In the genomic region with DNA sequence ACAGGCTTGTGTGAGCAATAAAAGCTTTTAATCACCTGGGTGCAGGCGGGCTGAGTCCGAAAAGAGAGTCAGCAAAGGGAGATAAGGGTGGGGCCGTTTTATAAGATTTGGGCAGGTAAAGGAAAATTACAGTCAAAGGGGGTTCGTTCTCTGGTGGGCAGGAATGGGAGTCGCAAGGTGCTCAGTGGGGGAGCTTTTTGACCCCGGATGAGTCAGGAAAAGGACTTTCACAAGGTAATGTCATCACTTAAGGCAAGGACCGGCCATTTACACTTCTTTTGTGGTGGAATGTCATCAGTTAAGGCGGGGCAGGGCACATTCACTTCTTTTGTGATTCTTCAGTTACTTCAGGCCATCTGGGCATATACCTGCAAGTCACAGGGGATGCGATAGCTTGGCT, we compare ENCODE assay signal across 8 cellular contexts.
DNase-seq lines count a peak whose midpoint lies in the region; ATAC-seq, FAIRE-seq and TF ChIP-seq lines count a peak whose summit lies in the region.
"Not testable (repeated sequence)": the region's sequence is repeated elsewhere in the genome, so short reads cannot be mapped to it uniquely, and the experiment has no call there.

No MANE protein-coding gene starts in this region.

- H3K56ac ChIP-seq in H1 (replicated peaks; ENCODE audit: insufficient read length, low read depth, low read length): not testable (repeated sequence)

- not testable (repeated sequence) for H2BK15ac ChIP-seq in H1 (ENCODE audit: low read length)

- H3K4me3 ChIP-seq in A549, right lobe of liver, prostate gland: not testable (repeated sequence)
- peak overlapping the region; percentile 18 for H3K4me3 ChIP-seq in OCI-LY1 (ENCODE audit: low read depth, low read length, poor library complexity, severe bottlenecking)
- H3K4me3 ChIP-seq in H1 (ENCODE audit: extremely low read depth in 1 of 4, insufficient read depth in 2 of 4, low read depth in 3 of 4, low read length in 4 of 4): peak overlapping the region in 1 of 4 experiments; percentile 23; a peak in 1 of 8 replicates

- not testable (repeated sequence) for H3K23me2 ChIP-seq in H1 (ENCODE audit: low read depth, low read length)

- H3K9me3 Mint-ChIP-seq in activated CD4-positive, alpha-beta T cell treated with anti-CD3 and anti-CD28 coated beads, Interleukin-2, amount 10 ng/mL, durations not matched to agents 7 days and 5 days; activated naive CD4-positive, alpha-beta T cell treated with anti-CD3 and anti-CD28 coated beads, Interleukin-2, amount 10 ng/mL, durations not matched to agents 7 days and 5 days: not testable (repeated sequence)

- H3K4me1 ChIP-seq in A549: peaks cover 68% of the 10 kb centered on the region
- H3K4me1 ChIP-seq in OCI-LY1 (ENCODE audit: insufficient read depth, low read length, severe bottlenecking): peaks cover 100% of the 10 kb centered on the region
- peaks cover 25 to 47% (median 35%) of the 10 kb centered on the region in 4 experiments for H3K4me1 ChIP-seq in H1 (replicated peaks in 1 of 4; ENCODE audit: control insufficient read depth in 3 of 4, insufficient read depth in 4 of 4, low read length in 3 of 4)
- H3K4me1 ChIP-seq in right lobe of liver: peaks cover 0 to 61% (median 19%) of the 10 kb centered on the region in 4 donors
- H3K4me1 ChIP-seq in prostate gland (replicated peaks): peaks cover 39% of the 10 kb centered on the region

- peak overlapping the region; percentile 73 for H3K9ac ChIP-seq in OCI-LY1 (ENCODE audit: low read length)
- not testable (repeated sequence) for H3K9ac ChIP-seq in H1 (replicated peaks in 1 of 4; ENCODE audit: extremely low read depth in 1 of 4, low read depth in 3 of 4, low read length in 3 of 4)

- H4K91ac ChIP-seq in H1 (replicated peaks; ENCODE audit: insufficient read length, low read length): not testable (repeated sequence)

- H2BK120ac ChIP-seq in H1 (replicated peaks; ENCODE audit: low read depth, low read length): not testable (repeated sequence)

- H3K4me2 ChIP-seq in A549 (peak overlapping the region; percentile 67; the same call in 1 of the 3 replicates), OCI-LY1 (ENCODE audit: low read length) (peak overlapping the region; percentile 61), H1 (ENCODE audit: insufficient read depth in 1 of 2, low read depth in 2 of 2, low read length in 2 of 2) (peak overlapping the region; percentile 29 to 51; a peak in 3 of 4 replicates)

- DNase-seq in A549 (ENCODE audit: low read depth in 1 of 2, low spot score in 1 of 2); activated CD4-positive, alpha-beta T cell treated with anti-CD3 and anti-CD28 coated beads, Interleukin-2, amount 10 ng/mL, durations not matched to agents 7 days and 5 days; activated naive CD4-positive, alpha-beta T cell treated with anti-CD3 and anti-CD28 coated beads, Interleukin-2, amount 10 ng/mL, durations not matched to agents 7 days and 5 days; right lobe of liver; prostate gland (ENCODE audit: low spot score): not testable (repeated sequence)
- peak; percentile 71 for DNase-seq in ELF-1 (ENCODE audit: low read depth, low spot score)
- DNase-seq in H1 (ENCODE audit: low read depth in 1 of 2, low spot score in 2 of 2): peak in 1 of 2 experiments; percentile 65

- H3K4ac ChIP-seq in H1 (replicated peaks; ENCODE audit: insufficient read length, low read depth, low read length): not testable (repeated sequence)

- not testable (repeated sequence) for H3K18ac ChIP-seq in H1 (ENCODE audit: extremely low read depth, low read length)

- POLR2A ChIA-PET in A549 (lab: Yijun Ruan, JAX); activated CD4-positive, alpha-beta T cell treated with anti-CD3 and anti-CD28 coated beads, Interleukin-2, amount 10 ng/mL, durations not matched to agents 7 days and 5 days (lab: Charles Lee): not testable (repeated sequence)
- POLR2A ChIA-PET in H1 (lab: Charles Lee; ENCODE audit: partially characterized antibody): interaction anchor here (0.7 to 9.5 kb wide), 15 partner anchors 11 to 94 kb away, joined by 3 to 113 read pairs (median 5); partner anchors contain the start of gene SERINC5

- peak overlapping the region; percentile 98 for H2BK5ac ChIP-seq in H1 (ENCODE audit: low read depth, low read length)

- TF ChIP-seq CTCF in A549 (IDR thresholded peaks at IDR 0.05); OCI-LY1 (IDR thresholded peaks at IDR 0.05; ENCODE audit: low read length); H1 (IDR thresholded peaks at IDR 0.05; ENCODE audit: control extremely low read depth in 1 of 3, insufficient read depth in 1 of 3, low read depth in 1 of 3, low read length in 3 of 3); right lobe of liver (IDR thresholded peaks at IDR 0.05); prostate gland (IDR thresholded peaks at IDR 0.05): not testable (repeated sequence)

- H3K36me3 Mint-ChIP-seq in activated CD4-positive, alpha-beta T cell treated with anti-CD3 and anti-CD28 coated beads, Interleukin-2, amount 10 ng/mL, durations not matched to agents 7 days and 5 days (ENCODE audit: low read depth): peaks cover 65% of the 10 kb centered on the region
- peaks cover 68% of the 10 kb centered on the region for H3K36me3 Mint-ChIP-seq in activated naive CD4-positive, alpha-beta T cell treated with anti-CD3 and anti-CD28 coated beads, Interleukin-2, amount 10 ng/mL, durations not matched to agents 7 days and 5 days

- H3K27me3 Mint-ChIP-seq in activated CD4-positive, alpha-beta T cell treated with anti-CD3 and anti-CD28 coated beads, Interleukin-2, amount 10 ng/mL, durations not matched to agents 7 days and 5 days; activated naive CD4-positive, alpha-beta T cell treated with anti-CD3 and anti-CD28 coated beads, Interleukin-2, amount 10 ng/mL, durations not matched to agents 7 days and 5 days: not testable (repeated sequence)

- H4K5ac ChIP-seq in H1 (ENCODE audit: insufficient read length, low read depth, low read length): peak overlapping the region; percentile 35

- H3K79me1 ChIP-seq in H1 (ENCODE audit: low read depth, low read length): not testable (repeated sequence)

- not testable (repeated sequence) for TF ChIP-seq POLR2A in A549 (IDR thresholded peaks at IDR 0.05; ENCODE audit: low read length); right lobe of liver (IDR thresholded peaks at IDR 0.05); prostate gland (IDR thresholded peaks at IDR 0.05)
- TF ChIP-seq POLR2A in H1 (IDR thresholded peaks at IDR 0.05; ENCODE audit: control extremely low read depth in 1 of 2, low read depth in 2 of 2, low read length in 2 of 2): peak in 1 of 2 experiments; percentile 12; a peak in 1 of 3 replicates

- TF ChIP-seq EP300 in A549 (IDR thresholded peaks at IDR 0.05); H1 (IDR thresholded peaks at IDR 0.05; ENCODE audit: borderline replicate concordance in 1 of 2, low read depth in 2 of 2, low read length in 2 of 2): not testable (repeated sequence)

- ATAC-seq in A549, right lobe of liver: not testable (repeated sequence)

- H3K4me1 Mint-ChIP-seq in activated CD4-positive, alpha-beta T cell treated with anti-CD3 and anti-CD28 coated beads, Interleukin-2, amount 10 ng/mL, durations not matched to agents 7 days and 5 days: peaks cover 91% of the 10 kb centered on the region
- H3K4me1 Mint-ChIP-seq in activated naive CD4-positive, alpha-beta T cell treated with anti-CD3 and anti-CD28 coated beads, Interleukin-2, amount 10 ng/mL, durations not matched to agents 7 days and 5 days: peaks cover 94% of the 10 kb centered on the region

- H4K20me1 ChIP-seq in OCI-LY1 (ENCODE audit: insufficient read depth, low read length); H1 (replicated peaks in 1 of 2; ENCODE audit: control insufficient read depth in 1 of 2, insufficient read depth in 2 of 2, low read length in 2 of 2): not testable (repeated sequence)

- not testable (repeated sequence) for H3K9me3 ChIP-seq in A549; OCI-LY1 (ENCODE audit: low read length); H1 (ENCODE audit: insufficient read depth in 2 of 2, low read depth in 1 of 2, low read length in 1 of 2); right lobe of liver; prostate gland

- not testable (repeated sequence) for TF ChIP-seq RAD21 in A549 (conservative IDR thresholded peaks at IDR 0.05 in 1 of 2, IDR thresholded peaks at IDR 0.05 in 1 of 2); H1 (IDR thresholded peaks at IDR 0.05 in 1 of 2, conservative IDR thresholded peaks at IDR 0.05 in 1 of 2; ENCODE audit: low read depth in 2 of 2, low read length in 2 of 2)

- H3K14ac ChIP-seq in H1 (ENCODE audit: insufficient read length): not testable (repeated sequence)

- H4K8ac ChIP-seq in H1 (ENCODE audit: extremely low read depth, insufficient read depth, low read length): not testable (repeated sequence)

- H3K23ac ChIP-seq in H1 (ENCODE audit: insufficient read length): not testable (repeated sequence)

- H3K36me3 ChIP-seq in OCI-LY1 (ENCODE audit: insufficient read depth, low read length): peaks cover 10% of the 10 kb centered on the region; the same call in 1 of the 2 replicates
- H3K36me3 ChIP-seq in H1 (ENCODE audit: control insufficient read depth in 2 of 4, insufficient read depth in 4 of 4, low read length in 3 of 4); right lobe of liver; prostate gland: not testable (repeated sequence)

- not testable (repeated sequence) for H3K9me2 ChIP-seq in OCI-LY1 (ENCODE audit: low read depth, low read length)

- H3K79me2 ChIP-seq in OCI-LY1 (ENCODE audit: insufficient read depth, low read length) (peaks cover 35% of the 10 kb centered on the region), H1 (ENCODE audit: control insufficient read depth in 1 of 2, insufficient read depth in 2 of 2, low read length in 2 of 2) (peaks cover 0 to 56% of the 10 kb centered on the region in 2 experiments; a peak in 2 of 4 replicates)

- H2AFZ ChIP-seq in OCI-LY1 (ENCODE audit: low read length); H1 (ENCODE audit: low read length): not testable (repeated sequence)

- not testable (repeated sequence) for H2BK12ac ChIP-seq in H1 (ENCODE audit: low read depth, low read length)

- H3K27ac ChIP-seq in A549: peak overlapping the region; percentile 52 to 80
- H3K27ac ChIP-seq in OCI-LY1 (ENCODE audit: low read depth, low read length, poor library complexity, severe bottlenecking): peak overlapping the region; percentile 99
- H3K27ac ChIP-seq in H1 (ENCODE audit: low read depth, low read length): peak overlapping the region; percentile 90
- peak overlapping the region in 2 of 3 donors; percentile 77 for H3K27ac ChIP-seq in right lobe of liver
- peak overlapping the region; percentile 66 to 83 for H3K27ac ChIP-seq in prostate gland

- not testable (repeated sequence) for FAIRE-seq in A549 (lab: Jason Lieb, UNC); H1 (lab: Jason Lieb, UNC)

- CTCF ChIA-PET in A549 (lab: Yijun Ruan, JAX) (interaction anchor here (1.1 to 1.5 kb wide), 2 partner anchors 94 to 102 kb away, joined by 4 to 7 read pairs; no protein-coding TSS in a partner anchor), H1 (lab: Charles Lee; ENCODE audit: partially characterized antibody) (interaction anchor here (0.6 to 2.5 kb wide), 5 partner anchors 19 to 484 kb away, joined by 3 to 6 read pairs (median 3); partner anchors contain the start of gene SERINC5)
- CTCF ChIA-PET in activated CD4-positive, alpha-beta T cell treated with anti-CD3 and anti-CD28 coated beads, Interleukin-2, amount 10 ng/mL, durations not matched to agents 7 days and 5 days (lab: Charles Lee): interaction anchor here (0.8 to 1.0 kb wide), 3 partner anchors 12 to 102 kb away, joined by 3 to 5 read pairs (median 3); no protein-coding TSS in a partner anchor
- CTCF ChIA-PET in activated naive CD4-positive, alpha-beta T cell treated with anti-CD3 and anti-CD28 coated beads, Interleukin-2, amount 10 ng/mL, durations not matched to agents 7 days and 5 days (lab: Charles Lee): interaction anchor here (0.6 kb wide), 1 partner anchor 10 kb away, joined by 4 read pairs; no protein-coding TSS in a partner anchor

- not testable (repeated sequence) for H3K27me3 ChIP-seq in OCI-LY1 (ENCODE audit: insufficient read depth, low read length); H1 (replicated peaks in 1 of 4; ENCODE audit: control insufficient read depth in 3 of 4, extremely low read depth in 1 of 4, insufficient read depth in 3 of 4, low read length in 3 of 4); right lobe of liver; prostate gland (replicated peaks; ENCODE audit: insufficient read depth)

- H3K27ac Mint-ChIP-seq in activated CD4-positive, alpha-beta T cell treated with anti-CD3 and anti-CD28 coated beads, Interleukin-2, amount 10 ng/mL, durations not matched to agents 7 days and 5 days: peak overlapping the region; percentile 83
- H3K27ac Mint-ChIP-seq in activated naive CD4-positive, alpha-beta T cell treated with anti-CD3 and anti-CD28 coated beads, Interleukin-2, amount 10 ng/mL, durations not matched to agents 7 days and 5 days: peak overlapping the region; percentile 88

- 78% methylated on average over 9 of the region's 9 CpGs for WGBS in A549 (ENCODE audit: missing lambda C conversion rate)
- 7% methylated on average over 9 of the region's 9 CpGs; no CpG with 5 or more reads in 1 of the 2 experiments for WGBS in H1 (ENCODE audit: extremely low coverage in 1 of 2, insufficient coverage in 1 of 2, insufficient read length in 1 of 2, insufficient replicate concordance in 2 of 2, low coverage in 1 of 2, low lambda C conversion rate in 2 of 2, missing lambda C conversion rate in 1 of 2), 2 experiments
- 91% methylated on average over 9 of the region's 9 CpGs for WGBS in right lobe of liver (ENCODE audit: insufficient coverage, low coverage, low lambda C conversion rate, missing lambda C conversion rate)
- 73% methylated on average over 9 of the region's 9 CpGs for WGBS in prostate gland

- H3K4me3 Mint-ChIP-seq in activated CD4-positive, alpha-beta T cell treated with anti-CD3 and anti-CD28 coated beads, Interleukin-2, amount 10 ng/mL, durations not matched to agents 7 days and 5 days: peak overlapping the region; percentile 39
- H3K4me3 Mint-ChIP-seq in activated naive CD4-positive, alpha-beta T cell treated with anti-CD3 and anti-CD28 coated beads, Interleukin-2, amount 10 ng/mL, durations not matched to agents 7 days and 5 days: peak overlapping the region; percentile 10

- not testable (repeated sequence) for H2AK5ac ChIP-seq in H1 (ENCODE audit: low read depth, low read length)

- intact Hi-C loops in right lobe of liver (cut with DNase I); prostate gland (cut with DNase I): not testable (repeated sequence)

- H2BK20ac ChIP-seq in H1 (ENCODE audit: low read length): not testable (repeated sequence)

- not testable (repeated sequence) for H3F3A ChIP-seq in OCI-LY1 (ENCODE audit: insufficient read depth, low read length)
